ENCODE assay signal across 21 cellular contexts in the genomic region with DNA sequence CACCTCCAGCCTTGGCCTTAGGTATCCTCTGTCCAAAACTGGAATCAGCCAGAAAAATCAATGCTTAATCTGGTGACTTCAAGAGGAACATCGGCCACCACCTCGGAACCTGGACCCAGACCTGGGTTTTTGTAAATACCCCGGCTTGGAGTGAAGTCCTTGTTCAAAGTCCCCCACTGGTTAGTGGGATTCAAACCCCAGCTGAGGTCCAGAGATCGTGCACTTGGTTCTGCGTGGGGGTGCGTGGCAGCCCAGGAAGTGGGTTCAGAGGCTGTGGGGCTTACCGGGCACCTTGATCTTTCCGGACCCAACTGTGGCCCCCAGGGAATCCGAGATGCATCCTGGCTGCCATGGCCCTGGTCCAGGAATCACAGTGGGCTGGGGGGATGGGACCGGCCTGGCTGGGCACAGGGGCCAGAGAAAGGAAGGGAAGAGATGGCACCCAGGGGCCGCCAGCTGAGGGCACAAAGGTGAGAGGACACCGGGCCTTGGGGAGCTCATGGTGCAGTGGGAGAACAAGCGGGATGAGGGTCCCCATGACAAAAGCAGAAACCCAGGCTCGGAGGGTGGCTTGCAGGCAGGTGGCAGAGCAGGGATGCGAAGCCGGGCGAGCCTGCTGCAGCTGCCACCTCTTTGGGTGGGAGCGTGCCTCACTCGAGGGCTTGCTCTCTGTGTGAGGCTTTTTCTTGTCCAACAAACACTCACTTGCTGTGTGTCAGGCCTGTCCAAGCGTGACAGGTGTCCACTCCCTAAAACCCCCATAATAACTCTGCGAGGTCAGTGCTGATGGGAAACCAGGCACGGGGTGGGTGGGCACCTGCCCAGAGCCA. TPM values are rescaled to one million over a fixed set of nuclear protein-coding genes. Genes with fewer than 3 reads are reported as not detected.
"Had no signal": no experiment of that assay in that cellular context is flagged by ENCODE, and none has a peak within 500 bp of the region (broad histone marks: within the 10 kb centered on the region; RNA-seq: fewer than 3 reads in every experiment).

No MANE protein-coding gene starts in this region.

- H3K36me3 ChIP-seq: ascending aorta, breast epithelium, gastroesophageal sphincter, heart right ventricle, left ventricle myocardium inferior, prostate gland, spleen, suprapubic skin, WERI-Rb-1 had no signal

- H3K27ac ChIP-seq: ascending aorta, breast epithelium, gastroesophageal sphincter, heart right ventricle, left ventricle myocardium inferior, prostate gland, spleen, suprapubic skin, WERI-Rb-1 had no signal

- H3K9me3 Mint-ChIP-seq: activated naive CD8-positive, alpha-beta T cell treated with anti-CD3 and anti-CD28 coated beads, Interleukin-2, amount 50 U/mL, for 24 hours; activated T-helper 17 cell treated with anti-CD3 and anti-CD28 coated beads, Interleukin-2, amount 50 U/mL, for 72 hours had no signal

- H3K4me3 ChIP-seq: ascending aorta, breast epithelium, gastroesophageal sphincter, heart right ventricle, left ventricle myocardium inferior, prostate gland, spleen, suprapubic skin had no signal

- ATAC-seq: activated naive CD8-positive, alpha-beta T cell treated with anti-CD3 and anti-CD28 coated beads, Interleukin-2, amount 50 U/mL, for 24 hours; activated T-helper 17 cell treated with anti-CD3 and anti-CD28 coated beads, Interleukin-2, amount 50 U/mL, for 72 hours; gastroesophageal sphincter; heart right ventricle; sciatic nerve had no signal

- H3K27me3 Mint-ChIP-seq: activated T-helper 17 cell treated with anti-CD3 and anti-CD28 coated beads, Interleukin-2, amount 50 U/mL, for 72 hours had no signal

- H3K4me1 Mint-ChIP-seq: activated T-helper 17 cell treated with anti-CD3 and anti-CD28 coated beads, Interleukin-2, amount 50 U/mL, for 72 hours; endodermal cell had no signal

- H3K9me3 ChIP-seq: ascending aorta, prostate gland, suprapubic skin had no signal

- H3K4me1 ChIP-seq: breast epithelium, prostate gland had no signal

- H3K27ac Mint-ChIP-seq: activated naive CD4-positive, alpha-beta T cell treated with anti-CD3 and anti-CD28 coated beads for 36 hours; activated naive CD8-positive, alpha-beta T cell treated with anti-CD3 and anti-CD28 coated beads, Interleukin-2, amount 50 U/mL, for 24 hours; activated T-helper 17 cell treated with anti-CD3 and anti-CD28 coated beads, Interleukin-2, amount 50 U/mL, for 72 hours; endodermal cell; nephron progenitor cell; stimulated activated naive CD8-positive, alpha-beta T cell treated with anti-CD3 and anti-CD28 coated beads, Interleukin-15, Interleukin-2, amounts not matched to agents 100 ng/mL and 50 ng/mL, for 24 hours had no signal

- DNase-seq: activated CD4-positive, alpha-beta T cell treated with anti-CD3 and anti-CD28 coated beads, Interleukin-2, amount 50 U/mL, for 48 hours; activated naive CD4-positive, alpha-beta T cell treated with anti-CD3 and anti-CD28 coated beads for 36 hours; activated naive CD8-positive, alpha-beta T cell treated with anti-CD3 and anti-CD28 coated beads, Interleukin-2, amount 50 U/mL, for 24 hours; cerebellar nuclear complex; dermis blood vessel endothelial cell; heart right ventricle; left ventricle myocardium inferior; mesenchymal stem cell; trophoblast cell had no signal

- H3K4me3 Mint-ChIP-seq: activated naive CD4-positive, alpha-beta T cell treated with anti-CD3 and anti-CD28 coated beads for 36 hours; activated naive CD8-positive, alpha-beta T cell treated with anti-CD3 and anti-CD28 coated beads, Interleukin-2, amount 50 U/mL, for 24 hours; activated T-helper 17 cell treated with anti-CD3 and anti-CD28 coated beads, Interleukin-2, amount 50 U/mL, for 72 hours; endodermal cell; nephron progenitor cell; stimulated activated naive CD8-positive, alpha-beta T cell treated with anti-CD3 and anti-CD28 coated beads, Interleukin-15, Interleukin-2, amounts not matched to agents 100 ng/mL and 50 ng/mL, for 24 hours had no signal

- H3K27me3 ChIP-seq: ascending aorta, breast epithelium had no signal

RNA-seq across cellular contexts. Expression of a gene that starts 27.7 kb away (rescaled TPM):
- total RNA-seq: ascending aorta, dermis blood vessel endothelial cell, endodermal cell, left ventricle myocardium inferior had no signal

RNA-seq across cellular contexts. Expression of a gene that starts 31.6 kb away (rescaled TPM):
- total RNA-seq: activated naive CD4-positive, alpha-beta T cell treated with anti-CD3 and anti-CD28 coated beads for 36 hours; activated T-helper 17 cell treated with anti-CD3 and anti-CD28 coated beads, Interleukin-2, amount 50 U/mL, for 72 hours; dermis blood vessel endothelial cell; endodermal cell had no signal
